Comparison of ENCODE assay signal across 24 cellular contexts in genomic region chr14:54709867-54710266, GRCh38.
"Had no signal": no experiment of that assay in that cellular context is flagged by ENCODE, and none has a peak within 500 bp of the region (broad histone marks: within the 10 kb centered on the region; RNA-seq: fewer than 3 reads in every experiment).

No MANE protein-coding gene starts in this region.

- H3K9me3 ChIP-seq: breast epithelium, colonic mucosa, right atrium auricular region, tibial artery had no signal

- ATAC-seq: effector memory CD8-positive, alpha-beta T cell; esophagus mucosa; left cardiac atrium had no signal

- H3K27ac Mint-ChIP-seq: activated naive CD4-positive, alpha-beta T cell treated with anti-CD3 and anti-CD28 coated beads, Interleukin-2, amount 50 U/mL, for 72 hours; activated T-cell treated with anti-CD3 and anti-CD28 coated beads, Interleukin-2, amount 50 U/mL, for 24 hours; activated T-helper 17 cell treated with anti-CD3 and anti-CD28 coated beads, Interleukin-2, amount 50 U/mL, for 72 hours; effector memory CD8-positive, alpha-beta T cell; natural killer cell treated with Interleukin-12 subunit alpha and Interleukin-12 subunit beta and Interleukin-15 and Interleukin-18, amount 100 ng/mL, for 72 hours; progenitor cell of endocrine pancreas had no signal

- DNase-seq: activated CD4-positive, alpha-beta T cell treated with anti-CD3 and anti-CD28 coated beads for 1 hour; activated CD8-positive, alpha-beta memory T cell treated with anti-CD3 and anti-CD28 coated beads for 24 hours; activated CD8-positive, alpha-beta memory T cell treated with anti-CD3 and anti-CD28 coated beads, Interleukin-2, amount 50 U/mL, for 4 hours; activated T-cell treated with anti-CD3 and anti-CD28 coated beads, Interleukin-2, amount 50 U/mL, for 24 hours; colonic mucosa; dorsolateral prefrontal cortex; effector memory CD8-positive, alpha-beta T cell; foreskin melanocyte; head of caudate nucleus; islet precursor cell; left cardiac atrium; midbrain; stimulated activated CD4-positive, alpha-beta T cell treated with anti-CD3 and anti-CD28 coated beads, Interleukin-12 subunit alpha, Interleukin-12 subunit beta, amount 100 ng/mL, for 4 hours; stimulated activated CD4-positive, alpha-beta T cell treated with anti-CD3 and anti-CD28 coated beads, Interleukin-4, amount 100 ng/mL, for 4 hours; stimulated activated naive CD8-positive, alpha-beta T cell treated with anti-CD3 and anti-CD28 coated beads, Interleukin-15, Interleukin-2, amounts not matched to agents 100 U/mL and 50 U/mL, for 24 hours; T-helper 9 cell; tibial artery had no signal

- H3K27me3 ChIP-seq: breast epithelium, colonic mucosa, dorsolateral prefrontal cortex, right atrium auricular region, tibial artery had no signal

- H3K36me3 Mint-ChIP-seq: natural killer cell treated with Interleukin-12 subunit alpha and Interleukin-12 subunit beta and Interleukin-15 and Interleukin-18, amount 100 ng/mL, for 72 hours had no signal

- H3K27ac ChIP-seq: breast epithelium, colonic mucosa, dorsolateral prefrontal cortex had no signal

- H3K4me3 Mint-ChIP-seq: activated T-cell treated with anti-CD3 and anti-CD28 coated beads, Interleukin-2, amount 50 U/mL, for 24 hours; activated T-helper 17 cell treated with anti-CD3 and anti-CD28 coated beads, Interleukin-2, amount 50 U/mL, for 72 hours; effector memory CD8-positive, alpha-beta T cell; natural killer cell treated with Interleukin-12 subunit alpha and Interleukin-12 subunit beta and Interleukin-15 and Interleukin-18, amount 100 ng/mL, for 72 hours had no signal

- H3K36me3 ChIP-seq: breast epithelium, colonic mucosa, right atrium auricular region, tibial artery had no signal

- H3K9me3 Mint-ChIP-seq: activated T-cell treated with anti-CD3 and anti-CD28 coated beads, Interleukin-2, amount 50 U/mL, for 24 hours; activated T-helper 17 cell treated with anti-CD3 and anti-CD28 coated beads, Interleukin-2, amount 50 U/mL, for 72 hours; effector memory CD8-positive, alpha-beta T cell; natural killer cell treated with Interleukin-12 subunit alpha and Interleukin-12 subunit beta and Interleukin-15 and Interleukin-18, amount 100 ng/mL, for 72 hours had no signal

- H3K4me3 ChIP-seq: breast epithelium, colonic mucosa, dorsolateral prefrontal cortex, right atrium auricular region, tibial artery had no signal

- H3K4me1 ChIP-seq: colonic mucosa had no signal

- H3K27me3 Mint-ChIP-seq: activated T-cell treated with anti-CD3 and anti-CD28 coated beads, Interleukin-2, amount 50 U/mL, for 24 hours; progenitor cell of endocrine pancreas had no signal

- H3K4me1 Mint-ChIP-seq: activated T-helper 17 cell treated with anti-CD3 and anti-CD28 coated beads, Interleukin-2, amount 50 U/mL, for 72 hours had no signal
